8 cellular contexts compared by ENCODE assay signal in genomic region chr3:183188895-183189462, GRCh38. TPM values are rescaled to one million over a fixed set of nuclear protein-coding genes. Genes with fewer than 3 reads are reported as not detected.
DNase-seq lines count a peak whose midpoint lies in the region; ATAC-seq and TF ChIP-seq lines count a peak whose summit lies in the region.

No MANE protein-coding gene starts in this region.

- POLR2A ChIA-PET in activated CD4-positive, alpha-beta T cell treated with anti-CD3 and anti-CD28 coated beads, Interleukin-2, amount 10 ng/mL, durations not matched to agents 7 days and 5 days (lab: Charles Lee): no interaction called here

- H3K9me3 Mint-ChIP-seq in activated CD4-positive, alpha-beta T cell treated with anti-CD3 and anti-CD28 coated beads, Interleukin-2, amount 10 ng/mL, durations not matched to agents 7 days and 5 days: peaks cover 2% of the 10 kb centered on the region

- no peak overlapping the region for H3K4me3 Mint-ChIP-seq in activated CD4-positive, alpha-beta T cell treated with anti-CD3 and anti-CD28 coated beads, Interleukin-2, amount 10 ng/mL, durations not matched to agents 7 days and 5 days

- H3K36me3 ChIP-seq in stomach: no peaks in the 10 kb centered on the region

- CTCF ChIA-PET in activated CD4-positive, alpha-beta T cell treated with anti-CD3 and anti-CD28 coated beads, Interleukin-2, amount 10 ng/mL, durations not matched to agents 7 days and 5 days (lab: Charles Lee): interaction anchor here (0.7 kb wide), 1 partner anchor 578 kb away, joined by 3 read pairs; no protein-coding TSS in a partner anchor

- peaks cover 0 to 13% (median 6%) of the 10 kb centered on the region in 4 donors for H3K4me1 ChIP-seq in stomach

- no peak for TF ChIP-seq EP300 in stomach (IDR thresholded peaks at IDR 0.05)

- ATAC-seq in HG03442 (IDR thresholded peaks at IDR 0.05; ENCODE audit: unreplicated experiment) (peak; percentile 69), HG03469 (IDR thresholded peaks at IDR 0.05; ENCODE audit: unreplicated experiment) (no peak), GM21737 (IDR thresholded peaks at IDR 0.05; ENCODE audit: unreplicated experiment) (no peak)

- H3K27ac ChIP-seq in stomach: no peak overlapping the region

- no peak overlapping the region for H3K4me3 ChIP-seq in stomach

- H3K36me3 Mint-ChIP-seq in activated CD4-positive, alpha-beta T cell treated with anti-CD3 and anti-CD28 coated beads, Interleukin-2, amount 10 ng/mL, durations not matched to agents 7 days and 5 days (ENCODE audit: low read depth): no peaks in the 10 kb centered on the region

- intact Hi-C loops in stomach (cut with DNase I; ENCODE audit: low total_unique reads): loop anchor here (5.0 kb wide), 1 partner anchor 193 kb away; no protein-coding TSS in a partner anchor

- H3K4me1 Mint-ChIP-seq in activated CD4-positive, alpha-beta T cell treated with anti-CD3 and anti-CD28 coated beads, Interleukin-2, amount 10 ng/mL, durations not matched to agents 7 days and 5 days: peaks cover 13% of the 10 kb centered on the region

- WGBS in stomach, 5 donors: 71 to 84% (median 77%) methylated on average over 7 of the region's 7 CpGs

- TF ChIP-seq CTCF in stomach (IDR thresholded peaks at IDR 0.05): peak in 1 of 7 experiments; percentile 24

- H3K9me3 ChIP-seq in stomach: no peaks in the 10 kb centered on the region

- no peak overlapping the region for H3K27ac Mint-ChIP-seq in activated CD4-positive, alpha-beta T cell treated with anti-CD3 and anti-CD28 coated beads, Interleukin-2, amount 10 ng/mL, durations not matched to agents 7 days and 5 days

- TF ChIP-seq POLR2A in stomach (IDR thresholded peaks at IDR 0.05): no peak

- H3K27me3 ChIP-seq in stomach: no peaks in the 10 kb centered on the region

- H3K27me3 Mint-ChIP-seq in activated CD4-positive, alpha-beta T cell treated with anti-CD3 and anti-CD28 coated beads, Interleukin-2, amount 10 ng/mL, durations not matched to agents 7 days and 5 days: no peaks in the 10 kb centered on the region

- DNase-seq in SIG-M5 treated with dmso at 0.1 percent for 504 hours (lab: John Stamatoyannopoulos, UW; ENCODE audit: unreplicated experiment) (peak; percentile 21), SIG-M5 (lab: John Stamatoyannopoulos, UW) (no peak), iPS-NIHi7 (ENCODE audit: extremely low spot score) (peak; percentile 72), stomach (peak; percentile 47)
- DNase-seq in activated CD4-positive, alpha-beta T cell treated with anti-CD3 and anti-CD28 coated beads, Interleukin-2, amount 10 ng/mL, durations not matched to agents 7 days and 5 days: peak; percentile 30

RNA-seq across cellular contexts. Expression of gene LAMP3, which starts 26.4 kb away (rescaled TPM):
- 10 to 100 TPM; 16.3 to 23.2 TPM for total RNA-seq in activated CD4-positive, alpha-beta T cell treated with anti-CD3 and anti-CD28 coated beads, Interleukin-2, amount 10 ng/mL, durations not matched to agents 7 days and 5 days
- total RNA-seq in stomach: 1 to 10 TPM in 1 of 5 donors, under 1 TPM in 2, not detected in 2; 0.87 to 5.8 (median 0.92) TPM
- polyA plus RNA-seq in stomach: 1 to 10 TPM in 1 of 3 donors, under 1 TPM in 2; 0.31 to 1.2 (median 0.76) TPM
